16 cellular contexts compared by ENCODE assay signal in the genomic region with DNA sequence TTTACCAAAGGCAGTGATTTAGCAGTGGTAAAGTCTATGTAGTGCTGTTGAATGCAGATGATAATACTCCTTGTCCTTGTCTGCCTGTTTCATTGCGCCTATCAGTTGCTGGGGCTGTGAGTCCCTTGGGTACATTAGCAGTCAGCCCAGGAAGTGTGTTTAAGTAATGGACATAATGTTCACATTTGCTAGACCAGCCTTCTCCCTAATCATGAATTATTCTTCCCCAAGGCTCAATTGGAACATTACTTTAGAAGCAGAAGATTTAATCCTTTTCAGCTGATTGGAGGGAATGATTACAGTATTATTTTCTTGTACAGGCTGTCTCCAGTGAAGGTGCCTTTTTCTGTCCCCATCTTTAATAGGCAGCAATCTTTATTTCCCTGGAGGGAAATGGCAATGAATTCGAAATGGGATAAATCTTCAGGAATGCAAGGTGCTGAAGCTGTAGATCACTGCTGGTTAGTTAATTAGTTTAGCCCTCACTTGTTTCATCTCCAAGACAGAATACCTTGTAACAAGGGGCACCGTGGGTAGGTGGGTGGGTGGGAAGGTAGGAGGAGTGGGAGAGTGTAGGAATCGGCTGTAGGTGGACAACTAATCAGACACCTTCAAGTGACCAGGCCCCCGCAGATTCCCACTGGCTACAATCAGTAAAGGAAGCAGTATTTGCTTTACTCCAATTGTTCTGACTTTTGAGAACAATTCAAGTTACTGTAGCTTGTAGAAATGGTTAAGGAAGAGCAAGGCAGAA.
DNase-seq lines count a peak whose midpoint lies in the region; ATAC-seq and TF ChIP-seq lines count a peak whose summit lies in the region.
"Had no signal": no experiment of that assay in that cellular context is flagged by ENCODE, and none has a peak within 500 bp of the region (broad histone marks: within the 10 kb centered on the region; RNA-seq: fewer than 3 reads in every experiment).

No MANE protein-coding gene starts in this region.

- no peaks in the 10 kb centered on the region for H3K36me3 Mint-ChIP-seq in CD8-positive, alpha-beta memory T cell
- H3K36me3 Mint-ChIP-seq: T-cell had no signal

- no peak for ATAC-seq in HG02870 (IDR thresholded peaks at IDR 0.05; ENCODE audit: unreplicated experiment)
- ATAC-seq: activated CD4-positive, CD25-positive, alpha-beta regulatory T cell treated with anti-CD3 and anti-CD28 coated beads, Interleukin-2, amount 50 U/mL, for 24 hours; Panc1; T-cell had no signal

- no peaks in the 10 kb centered on the region for H3K4me1 Mint-ChIP-seq in CD8-positive, alpha-beta memory T cell
- H3K4me1 Mint-ChIP-seq: T-cell had no signal

- H3K9me3 ChIP-seq in HEK293 (ENCODE audit: control insufficient read depth, insufficient read depth, low read depth, low read length), result no peaks in the 10 kb centered on the region
- H3K9me3 ChIP-seq in neural cell (ENCODE audit: low read length), result no peaks in the 10 kb centered on the region
- no peaks in the 10 kb centered on the region for H3K9me3 ChIP-seq in CD8-positive, alpha-beta memory T cell (ENCODE audit: low read length)

- H3K79me2 ChIP-seq in ACC112 (ENCODE audit: control insufficient read depth, insufficient read depth, low read length, unreplicated experiment) (no peaks in the 10 kb centered on the region), neural cell (replicated peaks; ENCODE audit: insufficient read depth, low read length) (no peaks in the 10 kb centered on the region)

- POLR2A ChIA-PET in HEK293 (lab: Yijun Ruan, JAX), result no interaction called here
- POLR2A ChIA-PET in CD8-positive, alpha-beta memory T cell (lab: Charles Lee), result no interaction called here

- H3K4me3 ChIP-seq in ACC112 (ENCODE audit: low read depth, low read length) (no peak overlapping the region), HEK293 (ENCODE audit: low read depth, low read length) (no peak overlapping the region), neural cell (ENCODE audit: low read length) (peak overlapping the region; percentile 50)
- H3K4me3 ChIP-seq in CD8-positive, alpha-beta memory T cell (ENCODE audit: low read length), result no peak overlapping the region
- H3K4me3 ChIP-seq: BLaER1 treated with 17β-estradiol and CSF1 and Interleukin-3, amounts not matched to agents 10 nM and 100 nM; GM23248 had no signal

- H3K27me3 ChIP-seq in ACC112 (ENCODE audit: insufficient read depth, low read length), result no peaks in the 10 kb centered on the region
- no peaks in the 10 kb centered on the region for H3K27me3 ChIP-seq in neural cell (ENCODE audit: insufficient read depth, low read depth, low read length)
- H3K27me3 ChIP-seq in CD8-positive, alpha-beta memory T cell (ENCODE audit: insufficient read depth, low read length, poor library complexity, severe bottlenecking), result no peaks in the 10 kb centered on the region
- H3K27me3 ChIP-seq: BLaER1 treated with 17β-estradiol and CSF1 and Interleukin-3, amounts not matched to agents 10 nM and 100 nM had no signal

- TF ChIP-seq CTCF in HEK293 (tag by site-specific recombination; IDR thresholded peaks at IDR 0.05), result no peak
- no peak for TF ChIP-seq CTCF in neural cell (IDR thresholded peaks at IDR 0.05; ENCODE audit: poor library complexity, severe bottlenecking)

- peak overlapping the region; percentile 53 for H2AFZ ChIP-seq in ACC112 (ENCODE audit: low read length, unreplicated experiment)
- no peak overlapping the region for H2AFZ ChIP-seq in neural cell (ENCODE audit: low read depth, low read length)
- H2AFZ ChIP-seq: GM23248 had no signal

- H3F3A ChIP-seq in neural cell (ENCODE audit: insufficient read depth, low read length, poor library complexity, severe bottlenecking), result no peaks in the 10 kb centered on the region

- H3K4me3 Mint-ChIP-seq in CD8-positive, alpha-beta memory T cell, result no peak overlapping the region
- H3K4me3 Mint-ChIP-seq: T-cell had no signal

- peak; percentile 9 for DNase-seq in fibroblast of gingiva (ENCODE audit: low read depth)
- no peak for DNase-seq in CD8-positive, alpha-beta memory T cell
- DNase-seq in NCI-H446 (lab: John Stamatoyannopoulos, UW), result no peak
- no peak for DNase-seq in T1000 (lab: John Stamatoyannopoulos, UW)
- DNase-seq: activated gamma-delta T cell treated with Interleukin-2 at 50 U/mL for 16 hours, erythroblast, GM23248, NCI-H526 treated with DMSO at 0.1 percent for 48 hours, T-cell had no signal

- H3K9ac ChIP-seq in neural cell (ENCODE audit: low read length), result no peak overlapping the region
- H3K9ac ChIP-seq: BLaER1 treated with 17β-estradiol and CSF1 and Interleukin-3, amounts not matched to agents 10 nM and 100 nM; GM23248 had no signal

- H3K4me1 ChIP-seq in ACC112 (ENCODE audit: control insufficient read depth, insufficient read depth, low read length, unreplicated experiment) (peaks cover 24% of the 10 kb centered on the region), HEK293 (ENCODE audit: control insufficient read depth, insufficient read depth, low read length) (peaks cover 16% of the 10 kb centered on the region)
- H3K4me1 ChIP-seq in CD8-positive, alpha-beta memory T cell (ENCODE audit: insufficient read depth, low read length), result no peaks in the 10 kb centered on the region

- no peaks in the 10 kb centered on the region for H3K27me3 Mint-ChIP-seq in CD8-positive, alpha-beta memory T cell
- H3K27me3 Mint-ChIP-seq: T-cell had no signal

- TF ChIP-seq RAD21 in neural cell (conservative IDR thresholded peaks at IDR 0.05), result no peak

- peak; percentile 81 for TF ChIP-seq EP300 in neural cell (conservative IDR thresholded peaks at IDR 0.05; ENCODE audit: poor library complexity, severe bottlenecking)

- CTCF ChIA-PET in HEK293 (lab: Yijun Ruan, JAX), result interaction anchor here (0.7 kb wide), 1 partner anchor 1735 kb away, joined by 3 read pairs; no protein-coding TSS in a partner anchor
- CTCF ChIA-PET in CD8-positive, alpha-beta memory T cell (lab: Charles Lee), result no interaction called here

- peaks cover 0 to 17% (median 3%) of the 10 kb centered on the region in 5 donors for H3K9me3 Mint-ChIP-seq in CD8-positive, alpha-beta memory T cell

- H3K36me3 ChIP-seq in ACC112 (ENCODE audit: insufficient read depth, low read length) (no peaks in the 10 kb centered on the region), HEK293 (ENCODE audit: control insufficient read depth in 2 of 2, insufficient read depth in 1 of 2, low read length in 2 of 2) (no peaks in the 10 kb centered on the region), neural cell (ENCODE audit: insufficient read depth, low read length) (no peaks in the 10 kb centered on the region)
- H3K36me3 ChIP-seq in CD8-positive, alpha-beta memory T cell (ENCODE audit: insufficient read depth, low read length), result no peaks in the 10 kb centered on the region
- H3K36me3 ChIP-seq: BLaER1 treated with 17β-estradiol and CSF1 and Interleukin-3, amounts not matched to agents 10 nM and 100 nM had no signal

- H4K20me1 ChIP-seq in neural cell (ENCODE audit: insufficient read depth), result no peaks in the 10 kb centered on the region
- H4K20me1 ChIP-seq: BLaER1 treated with 17β-estradiol and CSF1 and Interleukin-3, amounts not matched to agents 10 nM and 100 nM had no signal

- no peaks in the 10 kb centered on the region for H3K9me2 ChIP-seq in neural cell (ENCODE audit: insufficient read depth, low read length)

- H3K4me2 ChIP-seq in neural cell (ENCODE audit: low read length), result peak overlapping the region; percentile 42

- H3K27ac Mint-ChIP-seq in CD8-positive, alpha-beta memory T cell, result no peak overlapping the region
- H3K27ac Mint-ChIP-seq: T-cell had no signal

- H3K27ac ChIP-seq in ACC112 (ENCODE audit: low read depth, low read length), result no peak overlapping the region
- peak overlapping the region; percentile 90 for H3K27ac ChIP-seq in HEK293 (ENCODE audit: extremely low read depth, low read depth, low read length)
- peak overlapping the region; percentile 73 for H3K27ac ChIP-seq in neural cell (ENCODE audit: low read length)
- no peak overlapping the region for H3K27ac ChIP-seq in CD8-positive, alpha-beta memory T cell (ENCODE audit: low read depth, low read length)
- H3K27ac ChIP-seq: BLaER1 treated with 17β-estradiol and CSF1 and Interleukin-3, amounts not matched to agents 10 nM and 100 nM; GM23248 had no signal

TF ChIP-seq in HEK293, 187 proteins besides CTCF, POLR2A, EP300 and RAD21 (continues in another document):
- TF ChIP-seq, protein P1, sequence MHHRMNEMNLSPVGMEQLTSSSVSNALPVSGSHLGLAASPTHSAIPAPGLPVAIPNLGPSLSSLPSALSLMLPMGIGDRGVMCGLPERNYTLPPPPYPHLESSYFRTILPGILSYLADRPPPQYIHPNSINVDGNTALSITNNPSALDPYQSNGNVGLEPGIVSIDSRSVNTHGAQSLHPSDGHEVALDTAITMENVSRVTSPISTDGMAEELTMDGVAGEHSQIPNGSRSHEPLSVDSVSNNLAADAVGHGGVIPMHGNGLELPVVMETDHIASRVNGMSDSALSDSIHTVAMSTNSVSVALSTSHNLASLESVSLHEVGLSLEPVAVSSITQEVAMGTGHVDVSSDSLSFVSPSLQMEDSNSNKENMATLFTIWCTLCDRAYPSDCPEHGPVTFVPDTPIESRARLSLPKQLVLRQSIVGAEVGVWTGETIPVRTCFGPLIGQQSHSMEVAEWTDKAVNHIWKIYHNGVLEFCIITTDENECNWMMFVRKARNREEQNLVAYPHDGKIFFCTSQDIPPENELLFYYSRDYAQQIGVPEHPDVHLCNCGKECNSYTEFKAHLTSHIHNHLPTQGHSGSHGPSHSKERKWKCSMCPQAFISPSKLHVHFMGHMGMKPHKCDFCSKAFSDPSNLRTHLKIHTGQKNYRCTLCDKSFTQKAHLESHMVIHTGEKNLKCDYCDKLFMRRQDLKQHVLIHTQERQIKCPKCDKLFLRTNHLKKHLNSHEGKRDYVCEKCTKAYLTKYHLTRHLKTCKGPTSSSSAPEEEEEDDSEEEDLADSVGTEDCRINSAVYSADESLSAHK (tag by site-specific recombination; IDR thresholded peaks at IDR 0.05), result peak; percentile 65; the same call in 1 of the 2 replicates

TF ChIP-seq in neural cell, 6 proteins besides CTCF, POLR2A, EP300 and RAD21 (continues in another document):
- peak; percentile 89 for TF ChIP-seq POLR2AphosphoS5 (IDR thresholded peaks at IDR 0.05)
- TF ChIP-seq MXI1 (conservative IDR thresholded peaks at IDR 0.05; ENCODE audit: poor library complexity, severe bottlenecking), result no peak
- no peak for TF ChIP-seq TAF1 (IDR thresholded peaks at IDR 0.05; ENCODE audit: low read depth)

Comparison
In these comparisons a context has a peak if more than half of its experiments do, and no peak if none do; other contexts are left out.
1. H3K27ac ChIP-seq: peak in HEK293 (single experiment) and neural cell (single experiment); none in ACC112 (single experiment) and CD8-positive, alpha-beta memory T cell (single experiment).